Comparison of ENCODE assay signal across 37 cellular contexts in the genomic region with DNA sequence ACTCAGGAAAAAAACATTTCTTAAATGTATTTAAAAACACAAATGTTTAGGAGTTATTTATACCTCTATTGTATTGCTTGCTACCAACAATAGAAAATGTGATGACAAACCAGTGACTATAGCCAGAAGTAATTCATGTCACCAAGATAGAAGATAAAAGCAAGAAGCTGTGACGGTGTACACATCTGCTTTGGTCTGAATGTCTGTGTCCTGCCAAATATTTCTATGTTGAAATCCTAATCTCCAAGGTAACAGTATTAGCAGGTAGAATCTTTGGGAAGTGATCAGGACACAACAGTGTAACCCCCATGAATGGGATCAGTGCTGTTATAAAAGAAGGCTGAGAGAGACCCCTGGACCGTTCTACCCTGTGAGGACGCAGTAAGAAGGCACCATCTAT.
"Had no signal": no experiment of that assay in that cellular context is flagged by ENCODE, and none has a peak within 500 bp of the region (broad histone marks: within the 10 kb centered on the region; RNA-seq: fewer than 3 reads in every experiment).

No MANE protein-coding gene starts in this region.

- H3K4me1 ChIP-seq: adrenal gland, body of pancreas, breast epithelium had no signal

- H3K27me3 ChIP-seq: adrenal gland, body of pancreas, brain microvascular endothelial cell, breast epithelium had no signal

- H3K36me3 ChIP-seq: breast epithelium had no signal

- DNase-seq: activated B cell treated with CpG ODN at 0.5 μM for 24 hours; activated CD4-positive, alpha-beta memory T cell treated with anti-CD3 and anti-CD28 coated beads for 36 hours; activated CD4-positive, alpha-beta T cell treated with anti-CD3 and anti-CD28 coated beads for 4 hours; activated CD4-positive, alpha-beta T cell treated with anti-CD3 and anti-CD28 coated beads, Interleukin-2, amount 10 ng/mL, durations not matched to agents 24 days and 14 days; activated CD4-positive, alpha-beta T cell treated with anti-CD3 and anti-CD28 coated beads, Interleukin-2, amount 50 U/mL, for 1 hour; activated CD4-positive, alpha-beta T cell treated with anti-CD3 and anti-CD28 coated beads, Interleukin-2, amount 50 U/mL, for 4 hours; activated CD4-positive, CD25-positive, alpha-beta regulatory T cell treated with anti-CD3 and anti-CD28 coated beads, Interleukin-2, amount 50 U/mL, for 72 hours; activated CD8-positive, alpha-beta memory T cell treated with anti-CD3 and anti-CD28 coated beads, Interleukin-2, amount 50 U/mL, for 4 hours; activated CD8-positive, alpha-beta T cell treated with anti-CD3 and anti-CD28 coated beads for 36 hours; activated effector memory CD4-positive, alpha-beta T cell treated with anti-CD3 and anti-CD28 coated beads, Interleukin-2, amount 50 U/mL, for 16 hours; activated gamma-delta T cell treated with Interleukin-2 at 50 U/mL for 16 hours; activated naive CD4-positive, alpha-beta T cell; activated naive CD4-positive, alpha-beta T cell treated with anti-CD3 and anti-CD28 coated beads for 36 hours; activated naive CD4-positive, alpha-beta T cell treated with anti-CD3 and anti-CD28 coated beads, Interleukin-2, amount 50 U/mL, for 16 hours; activated naive CD8-positive, alpha-beta T cell treated with anti-CD3 and anti-CD28 coated beads for 36 hours; activated T-cell treated with anti-CD3 and anti-CD28 coated beads for 4 hours; activated T-cell treated with anti-CD3 and anti-CD28 coated beads, Interleukin-2, amount 50 U/mL, for 1 hour; activated T-cell treated with anti-CD3 and anti-CD28 coated beads, Interleukin-2, amount 50 U/mL, for 72 hours; adrenal gland; amniotic stem cell; aorta; body of pancreas; brain microvascular endothelial cell; central memory CD4-positive, alpha-beta T cell; SW 1271; T-helper 1 cell; T-helper 2 cell; T-helper 9 cell had no signal

- FAIRE-seq: astrocyte, TTC549 had no signal

- H3K9me3 Mint-ChIP-seq: activated B cell treated with CpG ODN at 0.5 μM for 24 hours; activated CD4-positive, alpha-beta memory T cell treated with anti-CD3 and anti-CD28 coated beads for 36 hours; activated CD4-positive, alpha-beta T cell treated with anti-CD3 and anti-CD28 coated beads, Interleukin-2, amount 10 ng/mL, durations not matched to agents 24 days and 14 days; activated CD8-positive, alpha-beta T cell treated with anti-CD3 and anti-CD28 coated beads for 36 hours; activated naive CD4-positive, alpha-beta T cell treated with anti-CD3 and anti-CD28 coated beads for 36 hours; activated naive CD4-positive, alpha-beta T cell treated with anti-CD3 and anti-CD28 coated beads, Interleukin-2, amount 50 U/mL, for 72 hours; activated naive CD8-positive, alpha-beta T cell treated with anti-CD3 and anti-CD28 coated beads for 36 hours; activated T-cell treated with anti-CD3 and anti-CD28 coated beads, Interleukin-2, amount 50 U/mL, for 72 hours; activated T-helper 1 cell treated with anti-CD3 and anti-CD28 coated beads, Interleukin-12 subunit alpha, Interleukin-12 subunit beta, Interleukin-2, Interleukin-4 antibody, amounts not matched to agents 30 ng/mL and 10 ng/mL and 1 ng/mL, durations not matched to agents 14 hours and 24 hours and 36 hours; activated T-helper 17 cell treated with anti-CD3 and anti-CD28 coated beads, Interleukin-2, amount 50 U/mL, for 72 hours; T-helper 1 cell treated with Interleukin-12 subunit alpha and Interleukin-12 subunit beta and Interleukin-4 antibody, amounts not matched to agents 30 μg/mL and 1 μg/mL, for 36 hours; T-helper 2 cell treated with Interferon-gamma antibody and Interleukin-4, amounts not matched to agents 5 μg/mL and 100 μg/mL, for 36 hours had no signal

- H3K27ac ChIP-seq: adrenal gland, body of pancreas, brain microvascular endothelial cell, breast epithelium, VCaP had no signal

- ATAC-seq: activated CD8-positive, alpha-beta T cell treated with anti-CD3 and anti-CD28 coated beads for 36 hours; activated naive CD4-positive, alpha-beta T cell treated with anti-CD3 and anti-CD28 coated beads, Interleukin-2, amount 50 U/mL, for 72 hours; activated T-cell treated with anti-CD3 and anti-CD28 coated beads, Interleukin-2, amount 50 U/mL, for 72 hours; activated T-helper 17 cell treated with anti-CD3 and anti-CD28 coated beads, Interleukin-2, amount 50 U/mL, for 72 hours; body of pancreas had no signal

- H3K4me3 ChIP-seq: adrenal gland, body of pancreas, breast epithelium had no signal

- H3K4me3 Mint-ChIP-seq: activated B cell treated with CpG ODN at 0.5 μM for 24 hours; activated CD4-positive, alpha-beta memory T cell treated with anti-CD3 and anti-CD28 coated beads for 36 hours; activated CD4-positive, alpha-beta T cell treated with anti-CD3 and anti-CD28 coated beads, Interleukin-2, amount 10 ng/mL, durations not matched to agents 24 days and 14 days; activated CD8-positive, alpha-beta T cell treated with anti-CD3 and anti-CD28 coated beads for 36 hours; activated naive CD4-positive, alpha-beta T cell treated with anti-CD3 and anti-CD28 coated beads for 36 hours; activated naive CD8-positive, alpha-beta T cell treated with anti-CD3 and anti-CD28 coated beads for 36 hours; activated T-cell treated with anti-CD3 and anti-CD28 coated beads, Interleukin-2, amount 50 U/mL, for 72 hours; activated T-helper 1 cell treated with anti-CD3 and anti-CD28 coated beads, Interleukin-12 subunit alpha, Interleukin-12 subunit beta, Interleukin-2, Interleukin-4 antibody, amounts not matched to agents 30 ng/mL and 10 ng/mL and 1 ng/mL, durations not matched to agents 14 hours and 24 hours and 36 hours; activated T-helper 17 cell treated with anti-CD3 and anti-CD28 coated beads, Interleukin-2, amount 50 U/mL, for 72 hours; T-helper 1 cell treated with Interleukin-12 subunit alpha and Interleukin-12 subunit beta and Interleukin-4 antibody, amounts not matched to agents 30 μg/mL and 1 μg/mL, for 36 hours; T-helper 2 cell treated with Interferon-gamma antibody and Interleukin-4, amounts not matched to agents 5 μg/mL and 100 μg/mL, for 36 hours had no signal

- H3K27me3 Mint-ChIP-seq: activated B cell treated with CpG ODN at 0.5 μM for 24 hours; activated CD4-positive, alpha-beta memory T cell treated with anti-CD3 and anti-CD28 coated beads for 36 hours; activated CD4-positive, alpha-beta T cell treated with anti-CD3 and anti-CD28 coated beads, Interleukin-2, amount 10 ng/mL, durations not matched to agents 24 days and 14 days; activated CD8-positive, alpha-beta T cell treated with anti-CD3 and anti-CD28 coated beads for 36 hours; activated naive CD8-positive, alpha-beta T cell treated with anti-CD3 and anti-CD28 coated beads for 36 hours; activated T-helper 17 cell treated with anti-CD3 and anti-CD28 coated beads, Interleukin-2, amount 50 U/mL, for 72 hours had no signal

- H3K9me3 ChIP-seq: adrenal gland, body of pancreas, breast epithelium had no signal

- H3K27ac Mint-ChIP-seq: activated B cell treated with CpG ODN at 0.5 μM for 24 hours; activated CD4-positive, alpha-beta memory T cell treated with anti-CD3 and anti-CD28 coated beads for 36 hours; activated CD4-positive, alpha-beta T cell treated with anti-CD3 and anti-CD28 coated beads, Interleukin-2, amount 10 ng/mL, durations not matched to agents 24 days and 14 days; activated naive CD4-positive, alpha-beta T cell treated with anti-CD3 and anti-CD28 coated beads for 36 hours; activated naive CD4-positive, alpha-beta T cell treated with anti-CD3 and anti-CD28 coated beads, Interleukin-2, amount 50 U/mL, for 72 hours; activated naive CD8-positive, alpha-beta T cell treated with anti-CD3 and anti-CD28 coated beads for 36 hours; activated T-cell treated with anti-CD3 and anti-CD28 coated beads, Interleukin-2, amount 50 U/mL, for 72 hours; activated T-helper 1 cell treated with anti-CD3 and anti-CD28 coated beads, Interleukin-12 subunit alpha, Interleukin-12 subunit beta, Interleukin-2, Interleukin-4 antibody, amounts not matched to agents 30 ng/mL and 10 ng/mL and 1 ng/mL, durations not matched to agents 14 hours and 24 hours and 36 hours; activated T-helper 17 cell treated with anti-CD3 and anti-CD28 coated beads, Interleukin-2, amount 50 U/mL, for 72 hours; T-helper 1 cell treated with Interleukin-12 subunit alpha and Interleukin-12 subunit beta and Interleukin-4 antibody, amounts not matched to agents 30 μg/mL and 1 μg/mL, for 36 hours; T-helper 2 cell treated with Interferon-gamma antibody and Interleukin-4, amounts not matched to agents 5 μg/mL and 100 μg/mL, for 36 hours had no signal
